ENCODE assay signal across 24 cellular contexts in the genomic region with DNA sequence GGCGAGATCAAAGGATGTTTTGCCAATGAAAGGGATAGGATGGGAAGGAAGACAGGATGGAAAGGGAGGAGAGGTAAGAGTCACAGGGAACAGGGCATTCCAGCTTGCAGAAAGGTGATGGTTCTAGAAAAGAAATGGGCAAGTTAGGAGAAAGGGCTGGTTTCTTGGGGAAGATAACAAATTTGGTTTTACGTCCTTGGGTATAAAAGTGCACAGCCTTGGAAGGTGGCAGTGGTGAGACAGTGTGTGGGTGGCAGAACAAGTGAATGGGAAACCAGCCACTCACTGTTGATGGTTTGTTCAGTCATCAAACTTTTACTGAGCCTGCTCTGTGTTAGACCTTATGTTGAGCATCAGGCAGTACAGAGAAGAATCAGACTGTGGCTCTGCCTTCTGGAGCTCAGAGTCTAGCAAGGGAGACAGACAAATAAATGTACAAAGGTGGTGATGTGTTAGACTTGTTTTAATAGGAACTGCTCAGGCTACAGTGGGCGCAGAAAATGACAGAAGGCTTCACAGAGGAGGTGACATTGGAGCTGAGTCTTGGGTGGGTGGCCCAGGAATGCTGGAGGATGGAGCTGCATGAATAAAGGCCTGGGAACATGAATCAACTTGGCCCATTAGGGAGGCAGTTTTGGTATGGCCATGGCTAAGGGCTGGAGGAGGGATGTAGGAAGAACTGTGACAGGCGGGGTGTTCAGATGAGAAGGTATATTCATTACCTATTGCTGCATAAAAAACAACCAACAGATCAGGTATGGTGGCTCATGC.
"Had no signal": no experiment of that assay in that cellular context is flagged by ENCODE, and none has a peak within 500 bp of the region (broad histone marks: within the 10 kb centered on the region; RNA-seq: fewer than 3 reads in every experiment).

No MANE protein-coding gene starts in this region.

- H3K4me3 Mint-ChIP-seq: activated CD4-positive, alpha-beta memory T cell treated with anti-CD3 and anti-CD28 coated beads, Interleukin-2, amount 10 ng/mL, durations not matched to agents 7 days and 5 days; activated CD4-positive, alpha-beta T cell treated with anti-CD3 and anti-CD28 coated beads for 36 hours; activated naive CD4-positive, alpha-beta T cell treated with anti-CD3 and anti-CD28 coated beads for 36 hours; activated naive CD8-positive, alpha-beta T cell; activated T-helper 17 cell treated with anti-CD3 and anti-CD28 coated beads, Interleukin-2, amount 50 U/mL, for 72 hours had no signal

- H3K4me1 Mint-ChIP-seq: activated CD4-positive, alpha-beta memory T cell treated with anti-CD3 and anti-CD28 coated beads, Interleukin-2, amount 10 ng/mL, durations not matched to agents 7 days and 5 days; activated CD4-positive, alpha-beta T cell treated with anti-CD3 and anti-CD28 coated beads for 36 hours; activated T-helper 17 cell treated with anti-CD3 and anti-CD28 coated beads, Interleukin-2, amount 50 U/mL, for 72 hours had no signal

- H3K27ac ChIP-seq: brain microvascular endothelial cell, Peyer's patch, RWPE1, WERI-Rb-1 had no signal

- H3K9me3 Mint-ChIP-seq: activated CD4-positive, alpha-beta memory T cell treated with anti-CD3 and anti-CD28 coated beads, Interleukin-2, amount 10 ng/mL, durations not matched to agents 7 days and 5 days; activated naive CD4-positive, alpha-beta T cell treated with anti-CD3 and anti-CD28 coated beads for 36 hours; activated T-helper 17 cell treated with anti-CD3 and anti-CD28 coated beads, Interleukin-2, amount 50 U/mL, for 72 hours had no signal

- ATAC-seq: activated CD4-positive, alpha-beta T cell treated with anti-CD3 and anti-CD28 coated beads for 36 hours; activated T-helper 17 cell treated with anti-CD3 and anti-CD28 coated beads, Interleukin-2, amount 50 U/mL, for 72 hours had no signal

- H3K36me3 ChIP-seq: Peyer's patch, WERI-Rb-1 had no signal

- DNase-seq: activated CD4-positive, alpha-beta memory T cell treated with anti-CD3 and anti-CD28 coated beads, Interleukin-2, amount 10 ng/mL, durations not matched to agents 7 days and 5 days; activated CD4-positive, alpha-beta T cell treated with anti-CD3 and anti-CD28 coated beads for 36 hours; activated CD4-positive, alpha-beta T cell treated with anti-CD3 and anti-CD28 coated beads, Interleukin-2, amount 50 U/mL, for 1 hour; activated gamma-delta T cell; activated naive CD4-positive, alpha-beta T cell treated with anti-CD3 and anti-CD28 coated beads for 36 hours; activated T-cell treated with anti-CD3 and anti-CD28 coated beads for 4 hours; activated T-cell treated with anti-CD3 and anti-CD28 coated beads, Interleukin-2, amount 50 U/mL, for 48 hours; amygdala; brain microvascular endothelial cell; KG1; NCI-H1048; NCI-H146; NCI-H1930; NCI-H345; NCI-H510A treated with DMSO at 0.1 percent for 48 hours; NCI-H69; Peyer's patch; SHP77 treated with DMSO at 0.1 percent for 48 hours; T-helper 2 cell; WERI-Rb-1 had no signal

- H3K36me3 Mint-ChIP-seq: activated naive CD8-positive, alpha-beta T cell had no signal

- H3K27ac Mint-ChIP-seq: activated CD4-positive, alpha-beta memory T cell treated with anti-CD3 and anti-CD28 coated beads, Interleukin-2, amount 10 ng/mL, durations not matched to agents 7 days and 5 days; activated CD4-positive, alpha-beta T cell treated with anti-CD3 and anti-CD28 coated beads for 36 hours; activated naive CD4-positive, alpha-beta T cell treated with anti-CD3 and anti-CD28 coated beads for 36 hours; activated naive CD8-positive, alpha-beta T cell; activated T-helper 17 cell treated with anti-CD3 and anti-CD28 coated beads, Interleukin-2, amount 50 U/mL, for 72 hours had no signal

- H3K9me3 ChIP-seq: Peyer's patch had no signal

- H3K27me3 ChIP-seq: brain microvascular endothelial cell, Peyer's patch had no signal

- H3K27me3 Mint-ChIP-seq: activated CD4-positive, alpha-beta T cell treated with anti-CD3 and anti-CD28 coated beads for 36 hours had no signal

- FAIRE-seq: astrocyte had no signal

- H3K4me3 ChIP-seq: Peyer's patch had no signal
